Comparison of ENCODE assay signal across 8 cellular contexts in genomic region chr15:90200534-90201139, GRCh38. TPM values are rescaled to one million over a fixed set of nuclear protein-coding genes. Genes with fewer than 3 reads are reported as not detected.
DNase-seq lines count a peak whose midpoint lies in the region; ATAC-seq and TF ChIP-seq lines count a peak whose summit lies in the region.

No MANE protein-coding gene starts in this region.

- no peak overlapping the region for H3K27ac ChIP-seq in AG04450 (ENCODE audit: low read depth, low read length)
- peak overlapping the region; percentile 98 for H3K27ac ChIP-seq in Panc1 (ENCODE audit: low read length)

- H3K4me1 ChIP-seq in Panc1 (ENCODE audit: control insufficient read depth, insufficient read depth, low read length) = peaks cover 40% of the 10 kb centered on the region

- no TSS peak for BruUV-seq in Panc1 (replicated peaks; lab: Mats Ljungman, UMichigan)

- H3K4me3 ChIP-seq in AG04450 (ENCODE audit: low read depth, low read length) (peak overlapping the region; percentile 77), Panc1 (ENCODE audit: low read depth in 2 of 2, low read length in 2 of 2) (peak overlapping the region; percentile 87 to 100), fibroblast of mammary gland (ENCODE audit: control insufficient read depth, low read depth, low read length) (peak overlapping the region; percentile 58)

- peak; percentile 6 for ATAC-seq in GM21447 (IDR thresholded peaks at IDR 0.05; ENCODE audit: unreplicated experiment)
- peak; percentile 32 for ATAC-seq in Panc1

- no peak for DNase-seq in AG04450 (ENCODE audit: low read depth, low spot score)
- DNase-seq in Panc1 (ENCODE audit: low read depth, low spot score) = no peak
- no peak for DNase-seq in fibroblast of mammary gland (ENCODE audit: low read depth)
- peak; percentile 37 for DNase-seq in pons (ENCODE audit: low spot score)
- DNase-seq in islet precursor cell = no peak
- no peak for DNase-seq in COR-L47 (lab: John Stamatoyannopoulos, UW)
- no peak for DNase-seq in NCI-H226

- H3K9me3 ChIP-seq in AG04450 (ENCODE audit: control insufficient read depth, insufficient read depth, low read length) (no peaks in the 10 kb centered on the region; the same call in 1 of the 2 replicates), Panc1 (ENCODE audit: control insufficient read depth, insufficient read depth, low read depth, low read length) (no peaks in the 10 kb centered on the region)

- no peaks in the 10 kb centered on the region for H3K27me3 ChIP-seq in AG04450 (ENCODE audit: control insufficient read depth, insufficient read depth, low read length)
- H3K27me3 ChIP-seq in Panc1 (ENCODE audit: control insufficient read depth, insufficient read depth, low read length) = no peaks in the 10 kb centered on the region

- POLR2A ChIA-PET in AG04450 (lab: Yijun Ruan, JAX) (interaction anchor here (1.0 to 1.8 kb wide), 4 partner anchors 9 to 197 kb away, joined by 3 to 7 read pairs (median 4); partner anchors contain the start of gene IDH2), Panc1 (lab: Charles Lee) (interaction anchor here (0.7 to 2.5 kb wide), 11 partner anchors 9 to 57 kb away, joined by 3 to 18 read pairs (median 5); no protein-coding TSS in a partner anchor)

- intact Hi-C loops in Panc1 (cut with micrococcal nuclease; ENCODE audit: unreplicated experiment) = no loop called here

- in situ Hi-C loops in Panc1 (cut with HindIII; ENCODE audit: low pct_unique_long_range_greater_than_20kb, low sequenced_read_pairs) = no loop called here

- H3K36me3 ChIP-seq in Panc1 (ENCODE audit: control insufficient read depth, insufficient read depth, low read length) = 0 out of 2 replicates have a peak, but pooled peaks cover 8% of the 10 kb centered on the region

- CTCF ChIA-PET in AG04450 (lab: Charles Lee) = interaction anchor here (1.8 to 2.2 kb wide), 2 partner anchors 21 to 33 kb away, joined by 6 to 12 read pairs; partner anchors contain the start of gene CIB1
- CTCF ChIA-PET in Panc1 (lab: Charles Lee) = interaction anchor here (0.6 to 0.7 kb wide), 3 partner anchors 13 to 20 kb away, joined by 3 to 7 read pairs (median 4); no protein-coding TSS in a partner anchor

- TF ChIP-seq CTCF in AG04450 (IDR thresholded peaks at IDR 0.05; ENCODE audit: low read depth, low read length) (no peak), Panc1 (IDR thresholded peaks at IDR 0.05) (no peak), fibroblast of mammary gland (conservative IDR thresholded peaks at IDR 0.05; ENCODE audit: control insufficient read depth, insufficient read depth, low read depth, low read length) (no peak)

RNA-seq across cellular contexts. Expression of gene SEMA4B, which starts 0.5 kb away (rescaled TPM):
- 13.5 and 17.9 TPM in 2 replicates for polyA plus RNA-seq in AG04450 (2011; rRNA removed)
- polyA minus RNA-seq in AG04450 (2011; rRNA and poly(A)+ RNA removed) = 17.7 and 22.3 TPM in 2 replicates
- 600 TPM for total RNA-seq in Panc1 (2021; ENCODE audit: unreplicated experiment)
- polyA plus RNA-seq in Panc1 (2012; ENCODE audit: insufficient read length) = 1,018 TPM

RNA-seq across cellular contexts. Expression of gene CIB1, which starts 33.1 kb away (rescaled TPM):
- polyA plus RNA-seq in AG04450 (2011; rRNA removed) = 40.4 and 55.3 TPM in 2 replicates
- polyA minus RNA-seq in AG04450 (2011; rRNA and poly(A)+ RNA removed) = 15.6 and 19.5 TPM in 2 replicates
- total RNA-seq in Panc1 (2021; ENCODE audit: unreplicated experiment) = 193 TPM
- 352 TPM for polyA plus RNA-seq in Panc1 (2012; ENCODE audit: insufficient read length)

RNA-seq across cellular contexts. Expression of gene GDPGP1, which starts 33.4 kb away (rescaled TPM):
- polyA plus RNA-seq in AG04450 (2011; rRNA removed) = 2.7 and 2.8 TPM in 2 replicates
- polyA minus RNA-seq in AG04450 (2011; rRNA and poly(A)+ RNA removed) = 8.4 and 16.3 TPM in 2 replicates
- total RNA-seq in Panc1 (2021; ENCODE audit: unreplicated experiment) = 22.8 TPM
- polyA plus RNA-seq in Panc1 (2012; ENCODE audit: insufficient read length) = 11.7 TPM

RNA-seq across cellular contexts. Expression of gene TTLL13, which starts 48.7 kb away (rescaled TPM):
- 0.04 and 0.07 TPM in 2 replicates for polyA plus RNA-seq in AG04450 (2011; rRNA removed)
- polyA minus RNA-seq in AG04450 (2011; rRNA and poly(A)+ RNA removed) = not detected in 2 replicates
- 0.39 TPM for total RNA-seq in Panc1 (2021; ENCODE audit: unreplicated experiment)
- 0.17 TPM for polyA plus RNA-seq in Panc1 (2012; ENCODE audit: insufficient read length)
